Comparison of ENCODE assay signal across 8 cellular contexts in genomic region chr3:160398820-160399346, GRCh38. TPM values are rescaled to one million over a fixed set of nuclear protein-coding genes. Genes with fewer than 3 reads are reported as not detected.
DNase-seq lines count a peak whose midpoint lies in the region; ATAC-seq and TF ChIP-seq lines count a peak whose summit lies in the region.

TSS of gene IFT80 (minus strand) at chr3:160399225. CDS start at chr3:160384600, 14,625 bp downstream.

- H3K36me3 ChIP-seq in BE2C: peaks cover 27% of the 10 kb centered on the region

- H3K4me3 ChIP-seq in BE2C (ENCODE audit: low read depth, low read length): peak within 1 kb of the TSS; percentile 98

- ATAC-seq in GM19372 (IDR thresholded peaks at IDR 0.05; ENCODE audit: low read depth, unreplicated experiment): peak; percentile 92
- peak; percentile 93 for ATAC-seq in HG03521 (IDR thresholded peaks at IDR 0.05; ENCODE audit: unreplicated experiment)

- peak; percentile 97 for DNase-seq in BE2C
- DNase-seq in NCI-H748 (lab: John Stamatoyannopoulos, UW; ENCODE audit: unreplicated experiment): peak; percentile 96
- DNase-seq in activated CD4-positive, alpha-beta T cell treated with anti-CD3 and anti-CD28 coated beads, Interleukin-2, amount 50 U/mL, for 1 hour: peak; percentile 95
- peak; percentile 94 for DNase-seq in dedifferentiated amniotic fluid mesenchymal stem cell (ENCODE audit: extremely low spot score)
- peak; percentile 99 for DNase-seq in left kidney (ENCODE audit: low read depth, low spot score)
- peak; percentile 94 for DNase-seq in stimulated activated CD4-positive, alpha-beta T cell treated with anti-CD3 and anti-CD28 coated beads, Interleukin-2, amount 100 ng/mL, for 24 hours

- H3K27me3 ChIP-seq in BE2C: no peaks in the 10 kb centered on the region

- TF ChIP-seq CTCF in BE2C (IDR thresholded peaks at IDR 0.05; ENCODE audit: low read depth, low read length): no peak

- H3K9me3 ChIP-seq in BE2C: no peaks in the 10 kb centered on the region

- H3K4me1 ChIP-seq in BE2C: no peaks in the 10 kb centered on the region

RNA-seq across cellular contexts. Expression of gene IFT80, which starts in this region (rescaled TPM):
- 14.2 TPM for polyA plus RNA-seq in BE2C (2012; ENCODE audit: insufficient read depth, insufficient read length, low read depth)

Comparison
In these comparisons a context has a peak if more than half of its experiments do, and no peak if none do; other contexts are left out.
1. Peak in every context shown above with its lines: DNase-seq, ATAC-seq and H3K4me3 ChIP-seq.